Comparison of ENCODE assay signal across 1 cellular context in the genomic region with DNA sequence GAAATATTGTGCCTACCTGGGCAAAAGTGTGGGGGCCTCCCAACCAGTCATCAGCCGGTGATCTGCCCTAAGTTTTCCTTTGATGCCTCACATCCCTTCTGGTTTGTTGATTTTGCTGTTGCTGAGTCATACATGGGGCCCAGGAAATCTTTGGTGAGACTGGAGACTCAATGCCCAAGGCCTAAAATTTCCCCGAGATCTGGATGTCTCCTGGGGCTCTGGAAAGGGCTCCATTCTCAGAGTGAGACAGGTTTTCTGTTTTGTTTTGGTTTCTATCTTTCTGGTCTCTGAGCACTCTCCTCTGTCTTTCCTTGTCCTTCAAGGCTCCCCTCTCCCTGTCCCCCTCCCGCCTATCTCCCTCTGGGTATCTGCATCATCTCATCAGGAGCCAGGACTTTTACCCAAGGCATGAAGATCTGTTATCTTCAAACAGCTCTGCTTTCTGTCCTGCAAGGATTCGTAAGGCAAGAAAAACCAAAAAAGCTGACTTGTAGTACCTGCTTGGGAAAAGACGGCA.
TF ChIP-seq lines count a peak whose summit lies in the region.

No MANE protein-coding gene starts in this region.

TF ChIP-seq in H1, 55 proteins besides CTCF, POLR2A, EP300 and RAD21 (continued from another document):
- TF ChIP-seq, protein P1, sequence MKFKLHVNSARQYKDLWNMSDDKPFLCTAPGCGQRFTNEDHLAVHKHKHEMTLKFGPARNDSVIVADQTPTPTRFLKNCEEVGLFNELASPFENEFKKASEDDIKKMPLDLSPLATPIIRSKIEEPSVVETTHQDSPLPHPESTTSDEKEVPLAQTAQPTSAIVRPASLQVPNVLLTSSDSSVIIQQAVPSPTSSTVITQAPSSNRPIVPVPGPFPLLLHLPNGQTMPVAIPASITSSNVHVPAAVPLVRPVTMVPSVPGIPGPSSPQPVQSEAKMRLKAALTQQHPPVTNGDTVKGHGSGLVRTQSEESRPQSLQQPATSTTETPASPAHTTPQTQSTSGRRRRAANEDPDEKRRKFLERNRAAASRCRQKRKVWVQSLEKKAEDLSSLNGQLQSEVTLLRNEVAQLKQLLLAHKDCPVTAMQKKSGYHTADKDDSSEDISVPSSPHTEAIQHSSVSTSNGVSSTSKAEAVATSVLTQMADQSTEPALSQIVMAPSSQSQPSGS (IDR thresholded peaks at IDR 0.05; ENCODE audit: low read length), result 0 out of 2 replicates have a peak, but pooled peaks have one; percentile 55
- TF ChIP-seq KDM1A (IDR thresholded peaks at IDR 0.05; ENCODE audit: borderline replicate concordance, low read length), result 0 out of 2 replicates have a peak, but pooled peaks have one; percentile 27
- peak; percentile 29 for TF ChIP-seq CTBP2 (IDR thresholded peaks at IDR 0.05; ENCODE audit: borderline replicate concordance, insufficient read depth, insufficient read length, low read length)
